Comparison of ENCODE assay signal across 27 cellular contexts in the genomic region with DNA sequence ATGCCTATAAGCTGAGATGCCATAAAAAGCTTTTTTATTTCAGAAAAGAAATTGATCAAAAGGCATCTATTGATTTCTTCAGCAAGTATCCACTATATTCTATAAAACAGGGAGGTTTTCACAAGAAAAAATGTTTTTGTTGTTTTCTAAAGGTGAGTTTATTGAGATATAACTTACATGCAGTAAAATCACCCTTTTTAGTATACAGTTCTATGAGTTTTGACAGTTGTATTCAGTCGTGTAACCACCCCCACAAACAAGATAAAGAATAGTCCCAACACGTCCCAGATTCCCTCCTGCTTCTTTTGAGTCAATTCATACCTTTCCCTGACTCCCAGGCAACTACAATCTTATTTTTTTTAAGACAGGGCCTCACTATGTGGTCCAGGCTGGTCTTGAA.
"Had no signal": no experiment of that assay in that cellular context is flagged by ENCODE, and none has a peak within 500 bp of the region (broad histone marks: within the 10 kb centered on the region; RNA-seq: fewer than 3 reads in every experiment).

No MANE protein-coding gene starts in this region.

- ATAC-seq: natural killer cell; psoas muscle; right cardiac atrium; right lobe of liver; stimulated activated effector memory CD8-positive, alpha-beta T cell treated with anti-CD3 and anti-CD28 coated beads, Interleukin-12 subunit alpha, Interleukin-12 subunit beta, amount 100 ng/mL, for 72 hours; stimulated activated naive B cell treated with anti-CD40 and anti-IgM and Interleukin-4, amounts not matched to agents 10 μg/mL and 1 μg/mL and 100 μg/mL, for 72 hours had no signal

- H3K4me3 Mint-ChIP-seq: natural killer cell; nephron; neural progenitor cell; stimulated activated effector memory CD8-positive, alpha-beta T cell treated with anti-CD3 and anti-CD28 coated beads, Interleukin-12 subunit alpha, Interleukin-12 subunit beta, amount 100 ng/mL, for 72 hours; stimulated activated naive B cell treated with anti-CD40 and anti-IgM and Interleukin-4, amounts not matched to agents 10 μg/mL and 1 μg/mL and 100 μg/mL, for 72 hours; stimulated activated naive CD8-positive, alpha-beta T cell treated with anti-CD3 and anti-CD28 coated beads, Interleukin-15, Interleukin-2, amounts not matched to agents 100 ng/mL and 50 ng/mL, for 24 hours had no signal

- DNase-seq: natural killer cell; occipital lobe; posterior cingulate gyrus; psoas muscle; right lobe of liver; sigmoid colon; small intestine; stimulated activated CD4-positive, alpha-beta T cell treated with anti-CD3 and anti-CD28 coated beads, Interleukin-15, amount 100 ng/mL, for 24 hours; stimulated activated CD4-positive, alpha-beta T cell treated with anti-CD3 and anti-CD28 coated beads, Interleukin-2, amount 100 ng/mL, for 24 hours; stimulated activated CD4-positive, alpha-beta T cell treated with anti-CD3 and anti-CD28 coated beads, Interleukin-2, amount 100 ng/mL, for 48 hours; stimulated activated CD4-positive, alpha-beta T cell treated with anti-CD3 and anti-CD28 coated beads, Interleukin-4, amount 100 ng/mL, for 24 hours; stimulated activated naive B cell treated with anti-CD40 and anti-IgM and Interleukin-4, amounts not matched to agents 10 μg/mL and 1 μg/mL and 100 μg/mL, for 72 hours; stimulated activated naive CD4-positive, alpha-beta T cell treated with Interleukin-2 at 50 U/mL for 16 hours; stomach; thyroid gland; trophoblast cell; upper lobe of left lung had no signal

- H3K9me3 ChIP-seq: psoas muscle, right lobe of liver, sigmoid colon, stomach, thoracic aorta, thyroid gland, tibial nerve, upper lobe of left lung, vagina had no signal

- H3K9me3 Mint-ChIP-seq: natural killer cell; nephron; neural progenitor cell; stimulated activated effector memory CD8-positive, alpha-beta T cell treated with anti-CD3 and anti-CD28 coated beads, Interleukin-12 subunit alpha, Interleukin-12 subunit beta, amount 100 ng/mL, for 72 hours; stimulated activated naive B cell treated with anti-CD40 and anti-IgM and Interleukin-4, amounts not matched to agents 10 μg/mL and 1 μg/mL and 100 μg/mL, for 72 hours; stimulated activated naive CD8-positive, alpha-beta T cell treated with anti-CD3 and anti-CD28 coated beads, Interleukin-15, Interleukin-2, amounts not matched to agents 100 ng/mL and 50 ng/mL, for 24 hours had no signal

- H3K4me3 ChIP-seq: neural progenitor cell, psoas muscle, right lobe of liver, sigmoid colon, stomach, thoracic aorta, thyroid gland, tibial nerve, upper lobe of left lung, vagina had no signal

- H3K27ac Mint-ChIP-seq: natural killer cell; nephron; neural progenitor cell; progenitor cell of endocrine pancreas; stimulated activated effector memory CD8-positive, alpha-beta T cell treated with anti-CD3 and anti-CD28 coated beads, Interleukin-12 subunit alpha, Interleukin-12 subunit beta, amount 100 ng/mL, for 72 hours; stimulated activated naive B cell treated with anti-CD40 and anti-IgM and Interleukin-4, amounts not matched to agents 10 μg/mL and 1 μg/mL and 100 μg/mL, for 72 hours; stimulated activated naive CD8-positive, alpha-beta T cell treated with anti-CD3 and anti-CD28 coated beads, Interleukin-15, Interleukin-2, amounts not matched to agents 100 ng/mL and 50 ng/mL, for 24 hours had no signal

- H3K27me3 Mint-ChIP-seq: progenitor cell of endocrine pancreas; stimulated activated naive B cell treated with anti-CD40 and anti-IgM and Interleukin-4, amounts not matched to agents 10 μg/mL and 1 μg/mL and 100 μg/mL, for 72 hours; stimulated activated naive CD8-positive, alpha-beta T cell treated with anti-CD3 and anti-CD28 coated beads, Interleukin-15, Interleukin-2, amounts not matched to agents 100 ng/mL and 50 ng/mL, for 24 hours had no signal

- H3K4me1 Mint-ChIP-seq: natural killer cell, nephron had no signal

- H3K27ac ChIP-seq: neural progenitor cell, parathyroid adenoma, psoas muscle, right lobe of liver, sigmoid colon, stomach, thoracic aorta, thyroid gland, tibial nerve, upper lobe of left lung, vagina had no signal

- H3K4me1 ChIP-seq: neural progenitor cell, parathyroid adenoma, psoas muscle, right lobe of liver, sigmoid colon, thyroid gland, upper lobe of left lung, vagina had no signal
